ENCODE assay signal across 20 cellular contexts in genomic region chr1:223741861-223742260, GRCh38. TPM values are rescaled to one million over a fixed set of nuclear protein-coding genes. Genes with fewer than 3 reads are reported as not detected.
DNase-seq lines count a peak whose midpoint lies in the region; ATAC-seq, FAIRE-seq and TF ChIP-seq lines count a peak whose summit lies in the region.
"Had no signal": no experiment of that assay in that cellular context is flagged by ENCODE, and none has a peak within 500 bp of the region (broad histone marks: within the 10 kb centered on the region; RNA-seq: fewer than 3 reads in every experiment).

No MANE protein-coding gene starts in this region.

- peak overlapping the region in 1 of 2 experiments; percentile 36; a peak in 1 of 4 replicates for H3K27ac ChIP-seq in SK-N-SH (ENCODE audit: low read depth in 2 of 2, low read length in 1 of 2)
- H3K27ac ChIP-seq: 22Rv1, tibial artery had no signal

- TF ChIP-seq EP300 in SK-N-SH (IDR thresholded peaks at IDR 0.05; ENCODE audit: borderline replicate concordance in 1 of 2, low read depth in 1 of 2, low read length in 1 of 2), result no peak

- TF ChIP-seq CTCF in SK-N-SH (IDR thresholded peaks at IDR 0.05) (no peak), retinal pigment epithelial cell (conservative IDR thresholded peaks at IDR 0.05; ENCODE audit: low read depth, low read length) (no peak), D721Med (IDR thresholded peaks at IDR 0.05; ENCODE audit: insufficient read depth, missing control alignments) (no peak)

- peak; percentile 42 for ATAC-seq in SK-N-SH treated with all-trans-retinoic acid at 6 μM for 48 hours
- ATAC-seq: sciatic nerve, T-cell had no signal

- no peaks in the 10 kb centered on the region for H3K9me2 ChIP-seq in SK-N-SH

- peaks cover 3 to 14% of the 10 kb centered on the region in 2 experiments; a peak in 1 of 4 replicates for H3K4me1 ChIP-seq in SK-N-SH (ENCODE audit: control insufficient read depth in 1 of 2, insufficient read depth in 2 of 2, low read depth in 1 of 2, low read length in 1 of 2)

- WGBS in SK-N-SH (ENCODE audit: low lambda C conversion rate), result 87% methylated on average over 6 of the region's 6 CpGs

- no peak for FAIRE-seq in D721Med (lab: Jason Lieb, UNC)

- peaks cover 12% of the 10 kb centered on the region for H3F3A ChIP-seq in SK-N-SH (replicated peaks; ENCODE audit: insufficient read depth)

- no peaks in the 10 kb centered on the region for H3K9me3 ChIP-seq in SK-N-SH
- H3K9me3 ChIP-seq: ascending aorta, tibial artery had no signal

- no peak for TF ChIP-seq RAD21 in SK-N-SH (IDR thresholded peaks at IDR 0.05; ENCODE audit: low read length)

- H3K36me3 ChIP-seq in SK-N-SH (replicated peaks in 1 of 2; ENCODE audit: control insufficient read depth in 1 of 2, insufficient read depth in 2 of 2, low read length in 1 of 2), result peaks cover 19 to 30% of the 10 kb centered on the region in 2 experiments

- H2AFZ ChIP-seq in SK-N-SH (ENCODE audit: low read depth), result no peak overlapping the region

- H4K20me1 ChIP-seq in SK-N-SH (ENCODE audit: insufficient read depth), result peaks cover 33% of the 10 kb centered on the region

- H3K4me2 ChIP-seq in SK-N-SH, result no peak overlapping the region

- POLR2A ChIA-PET in SK-N-SH (lab: Yijun Ruan, JAX), result no interaction called here

- peaks cover 70% of the 10 kb centered on the region for H3K79me2 ChIP-seq in SK-N-SH (ENCODE audit: insufficient read depth)

- no peaks in the 10 kb centered on the region for H3K27me3 ChIP-seq in SK-N-SH (ENCODE audit: insufficient read depth)
- H3K27me3 ChIP-seq: ascending aorta, dorsolateral prefrontal cortex, tibial artery had no signal

- DNase-seq in SK-N-SH (no peak), amniotic epithelial cell (ENCODE audit: low read depth) (peak; percentile 79), glomerular visceral epithelial cell (ENCODE audit: extremely low spot score) (peak; percentile 35), retinal pigment epithelial cell (ENCODE audit: low read depth) (peak; percentile 51), NOMO-1 (lab: John Stamatoyannopoulos, UW; ENCODE audit: unreplicated experiment in 2 of 2) (no peak), D721Med (ENCODE audit: insufficient read length, low spot score) (no peak), Kasumi-1 (lab: John Stamatoyannopoulos, UW) (no peak)
- DNase-seq: activated effector memory CD4-positive, alpha-beta T cell treated with anti-CD3 and anti-CD28 coated beads, Interleukin-2, amount 50 U/mL, for 16 hours; CD4-positive, alpha-beta T cell; DND-41; dorsolateral prefrontal cortex; NCI-H1048; NCI-H82; stimulated activated CD4-positive, alpha-beta T cell treated with anti-CD3 and anti-CD28 coated beads, Interleukin-4, amount 100 ng/mL, for 4 hours; T-cell; tibial artery had no signal

- no peak overlapping the region for H3K9ac ChIP-seq in SK-N-SH

- CTCF ChIA-PET in SK-N-SH (lab: Yijun Ruan, JAX), result interaction anchor here (0.7 to 11.0 kb wide), 3 partner anchors 30 to 108 kb away, joined by 3 to 110 read pairs (median 3); partner anchors contain the start of genes CAPN2 and TP53BP2

- no peak overlapping the region for H3K4me3 ChIP-seq in SK-N-SH (ENCODE audit: low read depth in 2 of 2, low read length in 1 of 2)
- no peak overlapping the region for H3K4me3 ChIP-seq in retinal pigment epithelial cell (ENCODE audit: low read length)
- H3K4me3 ChIP-seq: ascending aorta, dorsolateral prefrontal cortex, tibial artery had no signal

TF ChIP-seq in SK-N-SH treated with all-trans-retinoic acid at 6 μM for 48 hours, 23 proteins besides CTCF, POLR2A, EP300 and RAD21:
- TF ChIP-seq TSHZ2 (CRISPR knock-in tag; IDR thresholded peaks at IDR 0.05) (no peak), ZNF565 (CRISPR knock-in tag; conservative IDR thresholded peaks at IDR 0.05; ENCODE audit: low read depth) (no peak), ZFP30 (CRISPR knock-in tag; IDR thresholded peaks at IDR 0.05) (no peak), TCF4 (CRISPR knock-in tag; IDR thresholded peaks at IDR 0.05; ENCODE audit: borderline replicate concordance) (no peak)
TF ChIP-seq in SK-N-SH treated with all-trans-retinoic acid at 6 μM for 48 hours: peak in this region for 0.

TF ChIP-seq in SK-N-SH, 30 proteins besides CTCF, POLR2A, EP300 and RAD21:
- TF ChIP-seq RCOR1 (IDR thresholded peaks at IDR 0.05; ENCODE audit: low read length), result no peak
- TF ChIP-seq CHD2 (IDR thresholded peaks at IDR 0.05; ENCODE audit: low read length, partially characterized antibody), result no peak
- no peak for TF ChIP-seq POLR2AphosphoS5 (IDR thresholded peaks at IDR 0.05; ENCODE audit: low read depth, low read length)
- no peak for TF ChIP-seq TCF12 (IDR thresholded peaks at IDR 0.05)
- no peak for TF ChIP-seq TAF1 (IDR thresholded peaks at IDR 0.05; ENCODE audit: borderline replicate concordance, low read depth, low read length)
- no peak for TF ChIP-seq USF2 (IDR thresholded peaks at IDR 0.05; ENCODE audit: borderline replicate concordance, low read depth, low read length)
- TF ChIP-seq NFIC (IDR thresholded peaks at IDR 0.05; ENCODE audit: borderline replicate concordance), result no peak
- no peak for TF ChIP-seq GABPA (IDR thresholded peaks at IDR 0.05; ENCODE audit: low read depth)
- TF ChIP-seq MAX (IDR thresholded peaks at IDR 0.05; ENCODE audit: low read depth), result no peak
TF ChIP-seq in SK-N-SH: peak in this region for 0.

RNA-seq across cellular contexts. Expression of gene CAPN2, which starts 29.5 kb away (rescaled TPM):
- 208 and 209 TPM in 2 replicates for polyA plus RNA-seq in SK-N-SH (2012; rRNA removed)
- 177 and 181 TPM in 2 replicates for polyA plus RNA-seq in SK-N-SH (2012; cell fraction: cytosol; rRNA removed)
- 432 and 454 TPM in 2 replicates for polyA plus RNA-seq in SK-N-SH (2012; cell fraction: nucleus; rRNA removed)

Comparison
In these comparisons a context has a peak if more than half of its experiments do, and no peak if none do; other contexts are left out.
1. DNase-seq: peak in amniotic epithelial cell (single experiment), glomerular visceral epithelial cell (single experiment) and retinal pigment epithelial cell (single experiment); none in SK-N-SH (single experiment), NOMO-1 (0 of 2), D721Med (single experiment) and Kasumi-1 (0 of 2).